1 cellular context compared by ENCODE assay signal in genomic region chr4:152956650-152957436, GRCh38.
A peak's percentile ranks its signal among the peaks of the same experiment; 100 is the strongest.
TF ChIP-seq lines count a peak whose summit lies in the region.

No MANE protein-coding gene starts in this region.

TF ChIP-seq in HepG2, 621 proteins besides CTCF, POLR2A, EP300 and RAD21 (continued from another document):
- no peak for TF ChIP-seq ZNF276 (CRISPR knock-in tag; IDR thresholded peaks at IDR 0.05; ENCODE audit: low read depth)
- TF ChIP-seq FOXA1 (IDR thresholded peaks at IDR 0.05), result no peak
- TF ChIP-seq FOXA1 (CRISPR knock-in tag; IDR thresholded peaks at IDR 0.05), result peak; percentile 87
- TF ChIP-seq RARA (CRISPR knock-in tag; IDR thresholded peaks at IDR 0.05), result peak; percentile 39; the same call in 1 of the 2 replicates
- no peak for TF ChIP-seq ZBTB25 (CRISPR knock-in tag; IDR thresholded peaks at IDR 0.05)
- TF ChIP-seq HINFP (CRISPR knock-in tag; IDR thresholded peaks at IDR 0.05; ENCODE audit: low read depth), result no peak
- peak; percentile 29 for TF ChIP-seq ZNF687 (CRISPR knock-in tag; IDR thresholded peaks at IDR 0.05)
- peak; percentile 54 for TF ChIP-seq TEAD3 (CRISPR knock-in tag; optimal IDR thresholded peaks at IDR 0.05; ENCODE audit: borderline replicate concordance)
- peak; percentile 26; the same call in 1 of the 2 replicates for TF ChIP-seq BCL3 (CRISPR knock-in tag; IDR thresholded peaks at IDR 0.05)
